Comparison of ENCODE assay signal across 18 cellular contexts in genomic region chr13:47433461-47434005, GRCh38.
DNase-seq lines count a peak whose midpoint lies in the region; ATAC-seq, FAIRE-seq and TF ChIP-seq lines count a peak whose summit lies in the region.
"Had no signal": no experiment of that assay in that cellular context is flagged by ENCODE, and none has a peak within 500 bp of the region (broad histone marks: within the 10 kb centered on the region; RNA-seq: fewer than 3 reads in every experiment).

No MANE protein-coding gene starts in this region.

- H2BK12ac ChIP-seq in trophoblast cell (ENCODE audit: low read length): no peak overlapping the region

- no peaks in the 10 kb centered on the region for H4K20me1 ChIP-seq in IMR-90 (ENCODE audit: insufficient read depth, low read length)
- no peaks in the 10 kb centered on the region for H4K20me1 ChIP-seq in astrocyte (ENCODE audit: insufficient read depth, low read length)

- H4K12ac ChIP-seq in trophoblast cell (ENCODE audit: low read depth, low read length): no peak overlapping the region

- no peak overlapping the region for H3K4me3 Mint-ChIP-seq in astrocyte (ENCODE audit: unreplicated experiment)
- no peak overlapping the region for H3K4me3 Mint-ChIP-seq in activated T-helper 2 cell treated with anti-CD3 and anti-CD28 coated beads, Interferon-gamma antibody, Interleukin-2, Interleukin-4, amounts not matched to agents 10 μg/mL and 5 μg/mL and 100 μg/mL, durations not matched to agents 14 hours and 24 hours and 36 hours (ENCODE audit: low read depth)
- H3K4me3 Mint-ChIP-seq: CD4-positive, alpha-beta memory T cell had no signal

- TF ChIP-seq CTCF in IMR-90 (conservative IDR thresholded peaks at IDR 0.05; ENCODE audit: low read depth, low read length) (no peak), astrocyte (IDR thresholded peaks at IDR 0.05; ENCODE audit: insufficient read depth, low read depth, low read length) (no peak), fibroblast of the aortic adventitia (IDR thresholded peaks at IDR 0.05; ENCODE audit: insufficient read depth, low read length) (no peak)

- H4K5ac ChIP-seq in IMR-90 (ENCODE audit: low read depth, low read length): no peak overlapping the region

- no TSS peak for BruUV-seq in IMR-90 (replicated peaks; lab: Mats Ljungman, UMichigan)

- no peak for TF ChIP-seq RAD21 in IMR-90 (IDR thresholded peaks at IDR 0.05; ENCODE audit: low read length)

- no peak overlapping the region for H2BK20ac ChIP-seq in IMR-90 (ENCODE audit: low read depth, low read length)

- H4K8ac ChIP-seq in IMR-90 (ENCODE audit: low read depth in 2 of 2, low read length in 2 of 2) (no peak overlapping the region), trophoblast cell (ENCODE audit: low read depth, low read length) (no peak overlapping the region)

- POLR2A ChIA-PET in IMR-90 (lab: Charles Lee; ENCODE audit: unreplicated experiment): no interaction called here

- H3K4me1 Mint-ChIP-seq in astrocyte (ENCODE audit: low read depth, unreplicated experiment): no peaks in the 10 kb centered on the region
- no peaks in the 10 kb centered on the region for H3K4me1 Mint-ChIP-seq in activated T-helper 2 cell treated with anti-CD3 and anti-CD28 coated beads, Interferon-gamma antibody, Interleukin-2, Interleukin-4, amounts not matched to agents 10 μg/mL and 5 μg/mL and 100 μg/mL, durations not matched to agents 14 hours and 24 hours and 36 hours (ENCODE audit: low read depth)
- H3K4me1 Mint-ChIP-seq: CD4-positive, alpha-beta memory T cell had no signal

- H3K4me3 ChIP-seq in IMR-90 (ENCODE audit: insufficient read depth, low read depth, low read length) (no peak overlapping the region), astrocyte (ENCODE audit: insufficient read depth, low read depth, low read length) (no peak overlapping the region), fibroblast of the aortic adventitia (ENCODE audit: low read depth, low read length) (no peak overlapping the region), trophoblast cell (ENCODE audit: low read depth, low read length) (no peak overlapping the region)

- in situ Hi-C loops in IMR-90 (cut with MboI; ENCODE audit: low sequenced_read_pairs): no loop called here

- dilution Hi-C loops in IMR-90 (cut with HindIII; ENCODE audit: low sequenced_read_pairs, unreplicated experiment): no loop called here

- H3K36me3 ChIP-seq in IMR-90 (ENCODE audit: control insufficient read depth, insufficient read depth, low read length) (no peaks in the 10 kb centered on the region), astrocyte (ENCODE audit: insufficient read depth, low read length) (no peaks in the 10 kb centered on the region), trophoblast cell (ENCODE audit: control insufficient read depth in 1 of 2, insufficient read depth in 2 of 2, low read length in 2 of 2) (no peaks in the 10 kb centered on the region)
- H3K36me3 ChIP-seq: BE2C had no signal

- H3K23ac ChIP-seq in IMR-90 (ENCODE audit: low read depth, low read length) (no peak overlapping the region), trophoblast cell (ENCODE audit: low read length) (no peak overlapping the region)

- H3K4me1 ChIP-seq in IMR-90 (ENCODE audit: control insufficient read depth, insufficient read depth, low read length) (peaks cover 4% of the 10 kb centered on the region; the same call in 1 of the 2 replicates), astrocyte (ENCODE audit: insufficient read depth, low read length) (no peaks in the 10 kb centered on the region), trophoblast cell (ENCODE audit: control insufficient read depth in 1 of 2, insufficient read depth in 2 of 2, low read length in 2 of 2) (no peaks in the 10 kb centered on the region)
- H3K4me1 ChIP-seq: BE2C had no signal

- no peak overlapping the region for H2BK5ac ChIP-seq in IMR-90 (ENCODE audit: low read depth, low read length, poor library complexity, severe bottlenecking)
- no peak overlapping the region for H2BK5ac ChIP-seq in trophoblast cell (ENCODE audit: low read depth, low read length, poor library complexity)

- no peak for TF ChIP-seq POLR2A in IMR-90 (IDR thresholded peaks at IDR 0.05; ENCODE audit: low read depth, low read length)

- H3K9me3 Mint-ChIP-seq in astrocyte (ENCODE audit: unreplicated experiment): peaks cover 7% of the 10 kb centered on the region
- peaks cover 7% of the 10 kb centered on the region for H3K9me3 Mint-ChIP-seq in activated T-helper 2 cell treated with anti-CD3 and anti-CD28 coated beads, Interferon-gamma antibody, Interleukin-2, Interleukin-4, amounts not matched to agents 10 μg/mL and 5 μg/mL and 100 μg/mL, durations not matched to agents 14 hours and 24 hours and 36 hours

- no peak overlapping the region for H2AK9ac ChIP-seq in IMR-90 (replicated peaks; ENCODE audit: low read depth, low read length, poor library complexity)

- no peak overlapping the region; the same call in 1 of the 2 replicates for H3K18ac ChIP-seq in IMR-90 (ENCODE audit: low read depth, low read length)
- no peak overlapping the region for H3K18ac ChIP-seq in trophoblast cell (ENCODE audit: low read length)

- H3K79me2 ChIP-seq in astrocyte (ENCODE audit: insufficient read depth, low read length): no peaks in the 10 kb centered on the region
- H3K79me2 ChIP-seq in trophoblast cell (ENCODE audit: control insufficient read depth, insufficient read depth, low read length, poor library complexity): no peaks in the 10 kb centered on the region

- H2AK5ac ChIP-seq in IMR-90 (ENCODE audit: low read depth, low read length) (no peak overlapping the region), trophoblast cell (ENCODE audit: low read length) (no peak overlapping the region)

- no peak overlapping the region for H3K56ac ChIP-seq in IMR-90 (ENCODE audit: extremely low read depth, insufficient read depth, low read length)

- CTCF ChIA-PET in IMR-90 (lab: Yijun Ruan, JAX): interaction anchor here (1.2 kb wide), 1 partner anchor 9 kb away, joined by 4 read pairs; no protein-coding TSS in a partner anchor

- H3K36me3 Mint-ChIP-seq in astrocyte (ENCODE audit: low read depth, unreplicated experiment): no peaks in the 10 kb centered on the region
- H3K36me3 Mint-ChIP-seq in activated T-helper 2 cell treated with anti-CD3 and anti-CD28 coated beads, Interferon-gamma antibody, Interleukin-2, Interleukin-4, amounts not matched to agents 10 μg/mL and 5 μg/mL and 100 μg/mL, durations not matched to agents 14 hours and 24 hours and 36 hours (ENCODE audit: low read depth): no peaks in the 10 kb centered on the region
- H3K36me3 Mint-ChIP-seq: CD4-positive, alpha-beta memory T cell had no signal

- ATAC-seq in IMR-90 (ENCODE audit: low read depth) (no peak), HG02588 (IDR thresholded peaks at IDR 0.05; ENCODE audit: unreplicated experiment) (no peak)

- H2BK120ac ChIP-seq in IMR-90 (ENCODE audit: low read depth, low read length) (no peak overlapping the region), trophoblast cell (ENCODE audit: insufficient read depth, low read length, poor library complexity) (no peak overlapping the region)

- WGBS in IMR-90 (ENCODE audit: extremely low coverage in 2 of 2, insufficient read length in 1 of 2), 2 experiments: no CpG with 5 or more reads among the region's 2 CpGs
- WGBS in trophoblast cell (ENCODE audit: extremely low coverage, insufficient coverage, insufficient read length): no CpG with 5 or more reads among the region's 2 CpGs

- no peaks in the 10 kb centered on the region for H3K27me3 ChIP-seq in IMR-90 (ENCODE audit: control insufficient read depth, insufficient read depth, low read length)
- H3K27me3 ChIP-seq in astrocyte (ENCODE audit: insufficient read depth, low read length): no peaks in the 10 kb centered on the region
- H3K27me3 ChIP-seq in trophoblast cell (ENCODE audit: insufficient read depth, low read length): no peaks in the 10 kb centered on the region
- H3K27me3 ChIP-seq: BE2C had no signal

- DNase-seq in AG20443 (ENCODE audit: low spot score) (peak; percentile 23), IMR-90 (peak; percentile 65), astrocyte (ENCODE audit: low read depth) (peak; percentile 24), fibroblast of the aortic adventitia (ENCODE audit: low read depth) (peak; percentile 11), trophoblast cell (no peak)
- no peak for DNase-seq in activated T-helper 2 cell treated with anti-CD3 and anti-CD28 coated beads, Interferon-gamma antibody, Interleukin-2, Interleukin-4, amounts not matched to agents 10 μg/mL and 5 μg/mL and 100 μg/mL, durations not matched to agents 14 hours and 24 hours and 36 hours (ENCODE audit: low spot score)
- no peak for DNase-seq in activated CD4-positive, alpha-beta T cell treated with anti-CD3 and anti-CD28 coated beads for 48 hours
- DNase-seq: ACHN; BE2C; CD4-positive, alpha-beta memory T cell; NCI-H1048; NCI-H187; NCI-H2171; NCI-H446 treated with DMSO at 0.1 percent for 48 hours; NCI-H748 treated with DMSO at 0.1 percent for 48 hours; Right ventricle myocardium superior had no signal

- no peak overlapping the region for H4K91ac ChIP-seq in IMR-90 (ENCODE audit: insufficient read depth, low read depth, low read length)
- H4K91ac ChIP-seq in trophoblast cell (ENCODE audit: low read depth, low read length): no peak overlapping the region

- intact Hi-C loops in IMR-90 (cut with micrococcal nuclease): no loop called here
- intact Hi-C loops in activated T-helper 2 cell treated with anti-CD3 and anti-CD28 coated beads, Interferon-gamma antibody, Interleukin-2, Interleukin-4, amounts not matched to agents 10 μg/mL and 5 μg/mL and 100 μg/mL, durations not matched to agents 14 hours and 24 hours and 36 hours (cut with micrococcal nuclease): no loop called here

- no peaks in the 10 kb centered on the region for H3K9me1 ChIP-seq in IMR-90 (ENCODE audit: insufficient read depth, low read length)

- no peak overlapping the region for H2AFZ ChIP-seq in IMR-90 (replicated peaks; ENCODE audit: low read length, poor library complexity)
- no peak overlapping the region for H2AFZ ChIP-seq in astrocyte (ENCODE audit: low read depth, low read length)
- H2AFZ ChIP-seq in trophoblast cell (ENCODE audit: insufficient read depth, low read length, poor library complexity): no peak overlapping the region

- H3K9ac ChIP-seq in IMR-90 (ENCODE audit: low read depth, low read length) (no peak overlapping the region), astrocyte (ENCODE audit: low read length) (no peak overlapping the region), trophoblast cell (ENCODE audit: low read length) (no peak overlapping the region)

- H3K9me3 ChIP-seq in IMR-90 (ENCODE audit: control insufficient read depth, insufficient read depth, low read length) (no peaks in the 10 kb centered on the region), astrocyte (ENCODE audit: insufficient read depth, low read depth, low read length) (no peaks in the 10 kb centered on the region), trophoblast cell (ENCODE audit: insufficient read depth, low read depth, low read length) (no peaks in the 10 kb centered on the region)
- H3K9me3 ChIP-seq: BE2C had no signal

- H2BK15ac ChIP-seq in IMR-90 (ENCODE audit: low read depth, low read length): no peak overlapping the region; the same call in 2 of the 3 replicates

- FAIRE-seq in astrocyte (lab: Jason Lieb, UNC): peak; percentile 56
- FAIRE-seq: D721Med had no signal

- no peaks in the 10 kb centered on the region for H3K27me3 Mint-ChIP-seq in astrocyte (ENCODE audit: low read depth, unreplicated experiment)
- no peaks in the 10 kb centered on the region for H3K27me3 Mint-ChIP-seq in activated T-helper 2 cell treated with anti-CD3 and anti-CD28 coated beads, Interferon-gamma antibody, Interleukin-2, Interleukin-4, amounts not matched to agents 10 μg/mL and 5 μg/mL and 100 μg/mL, durations not matched to agents 14 hours and 24 hours and 36 hours (ENCODE audit: low read depth)
- H3K27me3 Mint-ChIP-seq: CD4-positive, alpha-beta memory T cell had no signal

- H3K4me2 ChIP-seq in IMR-90 (ENCODE audit: low read depth, low read length) (no peak overlapping the region), astrocyte (ENCODE audit: low read length) (no peak overlapping the region), trophoblast cell (ENCODE audit: low read length) (no peak overlapping the region)

- H3K79me1 ChIP-seq in IMR-90 (ENCODE audit: low read depth in 1 of 2, low read length in 2 of 2) (no peaks in the 10 kb centered on the region), trophoblast cell (ENCODE audit: low read length) (no peaks in the 10 kb centered on the region)

- H3K4ac ChIP-seq in IMR-90 (ENCODE audit: low read depth, low read length): no peak overlapping the region
- no peak overlapping the region for H3K4ac ChIP-seq in trophoblast cell (ENCODE audit: low read depth, low read length)

- H3K27ac ChIP-seq in IMR-90 (ENCODE audit: insufficient read depth, low read length): no peak overlapping the region
- no peak overlapping the region for H3K27ac ChIP-seq in astrocyte (ENCODE audit: low read depth, low read length)
- H3K27ac ChIP-seq in trophoblast cell (ENCODE audit: low read depth, low read length): no peak overlapping the region

- no peak overlapping the region for H3K27ac Mint-ChIP-seq in astrocyte (ENCODE audit: unreplicated experiment)
- no peak overlapping the region for H3K27ac Mint-ChIP-seq in activated T-helper 2 cell treated with anti-CD3 and anti-CD28 coated beads, Interferon-gamma antibody, Interleukin-2, Interleukin-4, amounts not matched to agents 10 μg/mL and 5 μg/mL and 100 μg/mL, durations not matched to agents 14 hours and 24 hours and 36 hours
- H3K27ac Mint-ChIP-seq: CD4-positive, alpha-beta memory T cell had no signal

- H3K14ac ChIP-seq in IMR-90 (replicated peaks; ENCODE audit: low read depth, low read length) (no peak overlapping the region), trophoblast cell (ENCODE audit: low read length) (no peak overlapping the region)

Comparison
In these comparisons a context has a peak if more than half of its experiments do, and no peak if none do; other contexts are left out.
1. DNase-seq: peak in AG20443 (single experiment), IMR-90 (single experiment), astrocyte (single experiment) and fibroblast of the aortic adventitia (single experiment); none in activated T-helper 2 cell treated with anti-CD3 and anti-CD28 coated beads, Interferon-gamma antibody, Interleukin-2, Interleukin-4, amounts not matched to agents 10 μg/mL and 5 μg/mL and 100 μg/mL, durations not matched to agents 14 hours and 24 hours and 36 hours (single experiment), trophoblast cell (0 of 2) and activated CD4-positive, alpha-beta T cell treated with anti-CD3 and anti-CD28 coated beads for 48 hours (single experiment).